Comparison of ENCODE assay signal across 14 cellular contexts in the genomic region with DNA sequence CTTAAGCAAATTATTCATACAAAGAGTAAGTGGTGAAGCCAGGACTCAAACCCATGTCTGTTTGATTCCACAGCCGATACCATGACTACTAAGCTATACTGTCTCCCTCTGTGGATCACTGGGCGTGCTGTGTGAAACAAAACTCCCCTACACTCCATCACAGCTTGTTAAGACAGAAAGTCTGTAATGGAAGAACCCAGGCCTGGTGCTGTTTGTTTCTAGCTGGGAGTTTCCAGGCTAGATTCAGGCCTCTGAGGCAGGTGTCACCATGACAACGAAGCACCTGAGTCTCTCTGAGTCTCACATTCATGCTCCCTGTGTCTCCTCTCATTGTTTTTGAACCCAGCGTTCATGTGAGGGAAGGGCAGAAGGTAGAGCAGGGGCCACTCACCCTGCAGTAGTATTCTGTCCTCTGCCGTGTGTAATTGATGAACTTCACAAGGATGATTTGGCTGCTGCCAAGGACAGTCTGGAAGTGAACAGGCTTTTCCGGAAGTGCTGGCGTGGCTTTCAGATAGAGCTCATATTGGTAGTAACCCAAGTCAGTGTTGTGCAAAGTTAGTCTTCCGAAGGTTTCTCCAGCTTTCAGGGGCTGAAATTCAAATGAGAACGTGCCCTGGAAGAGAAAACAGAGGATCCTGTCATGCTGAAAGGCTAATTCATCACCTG. TPM values are rescaled to one million over a fixed set of nuclear protein-coding genes. Genes with fewer than 3 reads are reported as not detected.
A peak's percentile ranks its signal among the peaks of the same experiment; 100 is the strongest.
DNase-seq lines count a peak whose midpoint lies in the region; ATAC-seq and TF ChIP-seq lines count a peak whose summit lies in the region.
"Had no signal": no experiment of that assay in that cellular context is flagged by ENCODE, and none has a peak within 500 bp of the region (broad histone marks: within the 10 kb centered on the region; RNA-seq: fewer than 3 reads in every experiment).

No MANE protein-coding gene starts in this region.

- TF ChIP-seq CTCF in ovary (IDR thresholded peaks at IDR 0.05), result no peak

- H3K4me1 ChIP-seq in ovary (ENCODE audit: insufficient read depth), result no peaks in the 10 kb centered on the region

- TF ChIP-seq EP300 in ovary (IDR thresholded peaks at IDR 0.05), result no peak

- no peak overlapping the region for H3K27ac ChIP-seq in ovary

- H3K9me3 ChIP-seq in ovary, result no peaks in the 10 kb centered on the region

- POLR2A ChIA-PET in HEK293T (lab: Yijun Ruan, JAX), result interaction anchor here (1.0 kb wide), 1 partner anchor 9 kb away, joined by 6 read pairs; the partner anchor contains the start of gene VAC14

- ATAC-seq in GM21360 (IDR thresholded peaks at IDR 0.05; ENCODE audit: unreplicated experiment) (peak; percentile 68), HG03571 (IDR thresholded peaks at IDR 0.05; ENCODE audit: unreplicated experiment) (peak; percentile 51)
- ATAC-seq: Panc1, T-cell had no signal

- no peak for TF ChIP-seq POLR2A in ovary (IDR thresholded peaks at IDR 0.05)

- H3K4me3 ChIP-seq in ovary, result no peak overlapping the region

- WGBS in ovary, 3 donors, result 54 to 62% (median 59%) methylated on average over 9 of the region's 9 CpGs

- CTCF ChIA-PET in HEK293T (lab: Yijun Ruan, JAX), result no interaction called here

- in situ Hi-C loops in ACHN (cut with HindIII; ENCODE audit: low pct_ligation_motif_present, low pct_unique_long_range_greater_than_20kb, low sequenced_read_pairs), result no loop called here

- no peaks in the 10 kb centered on the region for H3K36me3 ChIP-seq in ovary

- intact Hi-C loops in ovary (cut with DNase I), result no loop called here

- DNase-seq in NCI-H2171 treated with DMSO at 0.1 percent for 48 hours (lab: John Stamatoyannopoulos, UW) (peak; percentile 25), NCI-H2171 (lab: John Stamatoyannopoulos, UW) (no peak), islet precursor cell (peak; percentile 31), ACHN (no peak), ovary (no peak), HEK293T (ENCODE audit: extremely low spot score) (no peak)
- DNase-seq: activated CD4-positive, alpha-beta T cell treated with anti-CD3 and anti-CD28 coated beads for 48 hours; HCEC 1CT; KG1; NCI-H226; T-cell had no signal

- no peaks in the 10 kb centered on the region for H3K27me3 ChIP-seq in ovary

TF ChIP-seq in HEK293T, 16 proteins besides CTCF, POLR2A, EP300 and RAD21:
- TF ChIP-seq PKNOX1 (IDR thresholded peaks at IDR 0.05), result no peak
- TF ChIP-seq ARNT (IDR thresholded peaks at IDR 0.05), result no peak
- no peak for TF ChIP-seq TARDBP (IDR thresholded peaks at IDR 0.05)
- no peak for TF ChIP-seq BHLHE40 (IDR thresholded peaks at IDR 0.05; ENCODE audit: borderline replicate concordance)
- TF ChIP-seq L3MBTL2 (conservative IDR thresholded peaks at IDR 0.05), result no peak
- TF ChIP-seq FOXK2 (IDR thresholded peaks at IDR 0.05), result no peak
- no peak for TF ChIP-seq ELF4 (IDR thresholded peaks at IDR 0.05)
- TF ChIP-seq LEF1 (IDR thresholded peaks at IDR 0.05; ENCODE audit: borderline replicate concordance), result no peak
- TF ChIP-seq CTBP1 (IDR thresholded peaks at IDR 0.05; ENCODE audit: borderline replicate concordance), result no peak
- TF ChIP-seq HDGF (IDR thresholded peaks at IDR 0.05; ENCODE audit: borderline replicate concordance), result no peak
- TF ChIP-seq ZNF384 (IDR thresholded peaks at IDR 0.05), result no peak
- no peak for TF ChIP-seq SUZ12 (IDR thresholded peaks at IDR 0.05)

RNA-seq across cellular contexts. Expression of gene VAC14, which starts 8.6 kb away (rescaled TPM):
- 10 to 100 TPM; 15.5 to 32.4 (median 24.2) TPM for total RNA-seq in ovary
- 10 to 100 TPM in 1 of 2 donors, 1 to 10 TPM in 1; 9.9 to 19.5 TPM for polyA plus RNA-seq in ovary

Comparison
In these comparisons a context has a peak if more than half of its experiments do, and no peak if none do; other contexts are left out.
1. DNase-seq: peak in NCI-H2171 treated with DMSO at 0.1 percent for 48 hours (single experiment) and islet precursor cell (single experiment); none in NCI-H2171 (single experiment), ACHN (single experiment), ovary (0 of 5) and HEK293T (single experiment).